ENCODE assay signal across 9 cellular contexts in the genomic region with DNA sequence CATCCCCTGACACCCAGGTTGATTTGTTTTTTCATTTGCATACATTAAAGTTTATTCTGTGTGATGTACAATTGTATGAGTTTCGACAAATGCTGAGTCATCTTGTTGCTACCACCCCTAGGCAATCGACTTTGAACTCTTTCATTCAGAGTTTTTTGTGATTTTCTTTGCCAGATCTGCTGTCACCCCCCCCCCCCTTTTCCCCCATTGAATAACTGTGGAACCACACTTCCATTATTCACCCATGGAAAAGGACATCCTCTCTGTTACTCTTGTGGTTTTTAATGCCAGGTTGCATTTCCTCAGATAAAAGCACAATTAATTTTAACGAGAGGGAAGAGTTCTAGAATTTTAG. TPM values are rescaled to one million over a fixed set of nuclear protein-coding genes. Genes with fewer than 3 reads are reported as not detected.
DNase-seq lines count a peak whose midpoint lies in the region; ATAC-seq and TF ChIP-seq lines count a peak whose summit lies in the region.
"Had no signal": no experiment of that assay in that cellular context is flagged by ENCODE, and none has a peak within 500 bp of the region (broad histone marks: within the 10 kb centered on the region; RNA-seq: fewer than 3 reads in every experiment).

No MANE protein-coding gene starts in this region.

- CTCF ChIA-PET in activated CD8-positive, alpha-beta T cell treated with anti-CD3 and anti-CD28 coated beads for 36 hours (lab: Charles Lee), result no interaction called here
- CTCF ChIA-PET in activated CD8-positive, alpha-beta T cell treated with anti-CD3 and anti-CD28 coated beads, Interleukin-2, amount 10 ng/mL, durations not matched to agents 7 days and 5 days (lab: Charles Lee), result no interaction called here

- no peak overlapping the region for H3K4me3 Mint-ChIP-seq in activated CD8-positive, alpha-beta T cell treated with anti-CD3 and anti-CD28 coated beads for 36 hours
- no peak overlapping the region for H3K4me3 Mint-ChIP-seq in activated CD8-positive, alpha-beta T cell treated with anti-CD3 and anti-CD28 coated beads, Interleukin-2, amount 10 ng/mL, durations not matched to agents 7 days and 5 days
- peak overlapping the region; percentile 42 for H3K4me3 Mint-ChIP-seq in stimulated activated effector memory CD8-positive, alpha-beta T cell treated with anti-CD3 and anti-CD28 coated beads, Interleukin-12 subunit alpha, Interleukin-12 subunit beta, amount 100 ng/mL, for 72 hours

- POLR2A ChIA-PET in activated CD8-positive, alpha-beta T cell treated with anti-CD3 and anti-CD28 coated beads for 36 hours (lab: Charles Lee), result no interaction called here
- POLR2A ChIA-PET in activated CD8-positive, alpha-beta T cell treated with anti-CD3 and anti-CD28 coated beads, Interleukin-2, amount 10 ng/mL, durations not matched to agents 7 days and 5 days (lab: Charles Lee), result interaction anchor here (4.2 kb wide), 1 partner anchor 13 kb away, joined by 50 read pairs; a partner anchor contains a TSS

- H3K27ac Mint-ChIP-seq in activated CD8-positive, alpha-beta T cell treated with anti-CD3 and anti-CD28 coated beads for 36 hours, result peak overlapping the region; percentile 76
- no peak overlapping the region for H3K27ac Mint-ChIP-seq in activated CD8-positive, alpha-beta T cell treated with anti-CD3 and anti-CD28 coated beads, Interleukin-2, amount 10 ng/mL, durations not matched to agents 7 days and 5 days
- peak overlapping the region; percentile 75 for H3K27ac Mint-ChIP-seq in stimulated activated effector memory CD8-positive, alpha-beta T cell treated with anti-CD3 and anti-CD28 coated beads, Interleukin-12 subunit alpha, Interleukin-12 subunit beta, amount 100 ng/mL, for 72 hours

- no peak for TF ChIP-seq CTCF in activated CD8-positive, alpha-beta T cell treated with anti-CD3 and anti-CD28 coated beads for 36 hours (IDR thresholded peaks at IDR 0.05)
- TF ChIP-seq CTCF in RWPE2 (IDR thresholded peaks at IDR 0.05; ENCODE audit: poor library complexity, severe bottlenecking), result no peak
- no peak for TF ChIP-seq CTCF in epithelial cell of esophagus (IDR thresholded peaks at IDR 0.05; ENCODE audit: insufficient read depth, low read depth, low read length, missing control alignments)
- no peak for TF ChIP-seq CTCF in Peyer's patch (IDR thresholded peaks at IDR 0.05)

- H3K36me3 ChIP-seq in RWPE2 (ENCODE audit: low read depth), result peaks cover 26% of the 10 kb centered on the region
- H3K36me3 ChIP-seq in Peyer's patch, result no peaks in the 10 kb centered on the region

- peaks cover 47% of the 10 kb centered on the region for H3K4me1 ChIP-seq in RWPE2 (ENCODE audit: insufficient read depth, poor library complexity, severe bottlenecking)
- H3K4me1 ChIP-seq in Peyer's patch, result peaks cover 0 to 79% (median 10%) of the 10 kb centered on the region in 4 donors

- no peaks in the 10 kb centered on the region for H3K27me3 Mint-ChIP-seq in activated CD8-positive, alpha-beta T cell treated with anti-CD3 and anti-CD28 coated beads for 36 hours
- no peaks in the 10 kb centered on the region for H3K27me3 Mint-ChIP-seq in activated CD8-positive, alpha-beta T cell treated with anti-CD3 and anti-CD28 coated beads, Interleukin-2, amount 10 ng/mL, durations not matched to agents 7 days and 5 days (ENCODE audit: low read depth)

- H3K27ac ChIP-seq in RWPE2 (ENCODE audit: poor library complexity, severe bottlenecking), result peak overlapping the region; percentile 26
- H3K27ac ChIP-seq in Peyer's patch, result peak overlapping the region in 2 of 4 donors; percentile 87 to 93

- intact Hi-C loops in activated CD8-positive, alpha-beta T cell treated with anti-CD3 and anti-CD28 coated beads for 36 hours (cut with micrococcal nuclease), result no loop called here

- no peak for ATAC-seq in activated CD8-positive, alpha-beta T cell treated with anti-CD3 and anti-CD28 coated beads for 36 hours
- no peak for ATAC-seq in activated CD8-positive, alpha-beta T cell treated with anti-CD3 and anti-CD28 coated beads, Interleukin-2, amount 10 ng/mL, durations not matched to agents 7 days and 5 days
- peak; percentile 23; the same call in 1 of the 3 replicates for ATAC-seq in RWPE2 (ENCODE audit: low read depth)
- ATAC-seq in stimulated activated effector memory CD8-positive, alpha-beta T cell treated with anti-CD3 and anti-CD28 coated beads, Interleukin-12 subunit alpha, Interleukin-12 subunit beta, amount 100 ng/mL, for 72 hours, result no peak

- H3K4me3 ChIP-seq in RWPE2 (ENCODE audit: severe bottlenecking) (no peak overlapping the region), epithelial cell of esophagus (ENCODE audit: low read length) (no peak overlapping the region), Peyer's patch (no peak overlapping the region)

- peaks cover 81% of the 10 kb centered on the region for H3K4me1 Mint-ChIP-seq in activated CD8-positive, alpha-beta T cell treated with anti-CD3 and anti-CD28 coated beads for 36 hours (ENCODE audit: low read depth)
- peaks cover 82% of the 10 kb centered on the region for H3K4me1 Mint-ChIP-seq in activated CD8-positive, alpha-beta T cell treated with anti-CD3 and anti-CD28 coated beads, Interleukin-2, amount 10 ng/mL, durations not matched to agents 7 days and 5 days (ENCODE audit: low read depth)
- peaks cover 80% of the 10 kb centered on the region for H3K4me1 Mint-ChIP-seq in stimulated activated effector memory CD8-positive, alpha-beta T cell treated with anti-CD3 and anti-CD28 coated beads, Interleukin-12 subunit alpha, Interleukin-12 subunit beta, amount 100 ng/mL, for 72 hours

- H3K9me3 Mint-ChIP-seq in activated CD8-positive, alpha-beta T cell treated with anti-CD3 and anti-CD28 coated beads for 36 hours, result no peaks in the 10 kb centered on the region
- no peaks in the 10 kb centered on the region for H3K9me3 Mint-ChIP-seq in activated CD8-positive, alpha-beta T cell treated with anti-CD3 and anti-CD28 coated beads, Interleukin-2, amount 10 ng/mL, durations not matched to agents 7 days and 5 days (ENCODE audit: insufficient read depth)
- H3K9me3 Mint-ChIP-seq in stimulated activated effector memory CD8-positive, alpha-beta T cell treated with anti-CD3 and anti-CD28 coated beads, Interleukin-12 subunit alpha, Interleukin-12 subunit beta, amount 100 ng/mL, for 72 hours, result no peaks in the 10 kb centered on the region

- no peak for DNase-seq in activated CD8-positive, alpha-beta T cell treated with anti-CD3 and anti-CD28 coated beads for 36 hours
- no peak for DNase-seq in activated CD8-positive, alpha-beta T cell treated with anti-CD3 and anti-CD28 coated beads, Interleukin-2, amount 10 ng/mL, durations not matched to agents 7 days and 5 days
- DNase-seq in RWPE2 (ENCODE audit: low spot score) (no peak), epithelial cell of esophagus (ENCODE audit: low read depth) (peak; percentile 52), Peyer's patch (no peak), GOT3 (lab: John Stamatoyannopoulos, UW) (no peak), KG1 (lab: John Stamatoyannopoulos, UW) (no peak)
- no peak for DNase-seq in stimulated activated effector memory CD8-positive, alpha-beta T cell treated with anti-CD3 and anti-CD28 coated beads, Interleukin-12 subunit alpha, Interleukin-12 subunit beta, amount 100 ng/mL, for 72 hours (ENCODE audit: low spot score in 2 of 2)
- DNase-seq: MM.1S had no signal

- no peak for TF ChIP-seq POLR2A in Peyer's patch (IDR thresholded peaks at IDR 0.05)

- H3K27me3 ChIP-seq in RWPE2 (ENCODE audit: insufficient read depth, poor library complexity, severe bottlenecking) (no peaks in the 10 kb centered on the region), Peyer's patch (no peaks in the 10 kb centered on the region)

- H3K9me3 ChIP-seq in RWPE2 (ENCODE audit: severe bottlenecking) (no peaks in the 10 kb centered on the region), Peyer's patch (no peaks in the 10 kb centered on the region)

- H3K36me3 Mint-ChIP-seq in activated CD8-positive, alpha-beta T cell treated with anti-CD3 and anti-CD28 coated beads for 36 hours (ENCODE audit: low read depth), result peaks cover 29% of the 10 kb centered on the region
- peaks cover 35% of the 10 kb centered on the region for H3K36me3 Mint-ChIP-seq in activated CD8-positive, alpha-beta T cell treated with anti-CD3 and anti-CD28 coated beads, Interleukin-2, amount 10 ng/mL, durations not matched to agents 7 days and 5 days (ENCODE audit: low read depth)
- H3K36me3 Mint-ChIP-seq in stimulated activated effector memory CD8-positive, alpha-beta T cell treated with anti-CD3 and anti-CD28 coated beads, Interleukin-12 subunit alpha, Interleukin-12 subunit beta, amount 100 ng/mL, for 72 hours, result peaks cover 21% of the 10 kb centered on the region

RNA-seq across cellular contexts. Expression of a gene that starts 13.7 kb away (rescaled TPM):
- 10 to 100 TPM; 32.8 to 36.4 TPM for total RNA-seq in activated CD8-positive, alpha-beta T cell treated with anti-CD3 and anti-CD28 coated beads for 36 hours
- 10 to 100 TPM; 35.1 to 36.5 TPM for total RNA-seq in activated CD8-positive, alpha-beta T cell treated with anti-CD3 and anti-CD28 coated beads, Interleukin-2, amount 10 ng/mL, durations not matched to agents 7 days and 5 days
- 10 to 100 TPM; 29.7 to 69.9 (median 48.2) TPM for total RNA-seq in Peyer's patch

RNA-seq across cellular contexts. Expression of a gene that starts 15.6 kb away (rescaled TPM):
- 100 to 1,000 TPM; 121 to 125 TPM for total RNA-seq in activated CD8-positive, alpha-beta T cell treated with anti-CD3 and anti-CD28 coated beads for 36 hours
- 100 to 1,000 TPM; 139 to 141 TPM for total RNA-seq in activated CD8-positive, alpha-beta T cell treated with anti-CD3 and anti-CD28 coated beads, Interleukin-2, amount 10 ng/mL, durations not matched to agents 7 days and 5 days
- total RNA-seq in Peyer's patch, result 100 to 1,000 TPM; 128 to 159 (median 136) TPM
